In the genomic region with DNA sequence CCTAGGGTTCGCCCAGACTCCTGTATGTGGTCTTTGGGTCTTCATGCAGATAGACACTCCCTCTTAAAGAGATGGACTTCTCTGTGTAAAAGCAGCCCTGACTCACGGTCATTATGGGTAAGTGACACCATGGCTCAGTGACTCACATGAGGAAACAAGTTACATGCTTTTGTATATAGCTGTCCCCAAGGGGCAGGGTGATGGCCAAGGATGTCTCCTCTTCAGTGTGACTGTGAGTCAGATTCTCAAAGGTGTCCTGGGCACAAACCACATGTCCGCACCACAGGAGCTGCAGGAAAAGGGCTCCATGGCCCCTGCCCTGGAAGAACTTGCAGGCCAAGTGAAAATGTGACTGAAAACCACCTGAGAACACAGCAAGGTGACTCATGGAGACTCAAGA, we compare ENCODE assay signal across 22 cellular contexts.
DNase-seq lines count a peak whose midpoint lies in the region; ATAC-seq and TF ChIP-seq lines count a peak whose summit lies in the region.
"Had no signal": no experiment of that assay in that cellular context is flagged by ENCODE, and none has a peak within 500 bp of the region (broad histone marks: within the 10 kb centered on the region; RNA-seq: fewer than 3 reads in every experiment).

No MANE protein-coding gene starts in this region.

- no peak overlapping the region for H3K4me3 ChIP-seq in esophagus squamous epithelium
- no peak overlapping the region for H3K4me3 ChIP-seq in sigmoid colon
- H3K4me3 ChIP-seq: A549, heart left ventricle, prostate gland, thoracic aorta had no signal

- DNase-seq in H4 (ENCODE audit: low spot score) (peak; percentile 53), RWPE1 (ENCODE audit: low spot score) (no peak), esophagus squamous epithelium (lab: John Stamatoyannopoulos, UW) (no peak), posterior vena cava (ENCODE audit: low spot score) (peak; percentile 55), EL (no peak), HUDEP-2 (lab: John Stamatoyannopoulos, UW; ENCODE audit: unreplicated experiment in 76 of 76) (no peak), sigmoid colon (no peak)
- DNase-seq: activated CD4-positive, alpha-beta T cell treated with anti-CD3 and anti-CD28 coated beads, Interleukin-2, amount 10 ng/mL, durations not matched to agents 24 days and 14 days; activated naive CD4-positive, alpha-beta T cell treated with Interleukin-2 at 50 U/mL for 16 hours; activated T-cell treated with anti-CD3 and anti-CD28 coated beads, Interleukin-2, amount 50 U/mL, for 72 hours; foreskin fibroblast; heart left ventricle; IMR-90; NCI-H1105; NCI-H187 treated with DMSO at 0.1 percent for 48 hours; NCI-H526; stimulated activated naive CD8-positive, alpha-beta T cell treated with anti-CD3 and anti-CD28 coated beads, Interleukin-15, Interleukin-2, amounts not matched to agents 100 U/mL and 50 U/mL, for 24 hours had no signal

- 50 to 56% methylated on average over 2 to 3 of the region's 3 CpGs for WGBS in esophagus squamous epithelium, 2 donors
- WGBS in sigmoid colon, 2 donors, result 78 to 87% methylated on average over 3 of the region's 3 CpGs

- H3K4me1 ChIP-seq in esophagus squamous epithelium, result peaks cover 0 to 16% (median 8%) of the 10 kb centered on the region in 3 donors
- no peaks in the 10 kb centered on the region for H3K4me1 ChIP-seq in sigmoid colon
- H3K4me1 ChIP-seq: A549, heart left ventricle, prostate gland had no signal

- H3K36me3 ChIP-seq in esophagus squamous epithelium (no peaks in the 10 kb centered on the region), sigmoid colon (no peaks in the 10 kb centered on the region)
- H3K36me3 ChIP-seq: heart left ventricle, prostate gland, thoracic aorta had no signal

- H3K27ac ChIP-seq in RWPE1 (peak overlapping the region; percentile 91), esophagus squamous epithelium (peak overlapping the region in 3 of 4 donors; percentile 22 to 70 (median 51)), sigmoid colon (no peak overlapping the region)
- H3K27ac ChIP-seq: A549, heart left ventricle, prostate gland, thoracic aorta, VCaP had no signal

- H3K27me3 ChIP-seq in esophagus squamous epithelium (peaks cover 0 to 50% (median 0%) of the 10 kb centered on the region in 4 donors), sigmoid colon (peaks cover 0 to 17% (median 3%) of the 10 kb centered on the region in 3 donors)

- TF ChIP-seq POLR2A in esophagus squamous epithelium (IDR thresholded peaks at IDR 0.05) (no peak), sigmoid colon (IDR thresholded peaks at IDR 0.05) (no peak)

- intact Hi-C loops in esophagus squamous epithelium (cut with DNase I) (no loop called here), posterior vena cava (cut with DNase I) (no loop called here), sigmoid colon (cut with DNase I) (no loop called here)

- TF ChIP-seq CTCF in RWPE1 (conservative IDR thresholded peaks at IDR 0.05; ENCODE audit: low read depth) (no peak), esophagus squamous epithelium (IDR thresholded peaks at IDR 0.05) (no peak), sigmoid colon (IDR thresholded peaks at IDR 0.05) (no peak)

- no peak for TF ChIP-seq EP300 in sigmoid colon (IDR thresholded peaks at IDR 0.05)

- H3K9me3 ChIP-seq in esophagus squamous epithelium (peaks cover 0 to 5% (median 0%) of the 10 kb centered on the region in 3 donors), sigmoid colon (peaks cover 0 to 6% (median 0%) of the 10 kb centered on the region in 4 donors)
- H3K9me3 ChIP-seq: A549, prostate gland, thoracic aorta had no signal

- POLR2A ChIA-PET in RWPE1 (lab: Yijun Ruan, JAX; ENCODE audit: low non-redundant PET), result no interaction called here

- no peak for ATAC-seq in GM21528 (IDR thresholded peaks at IDR 0.05; ENCODE audit: low FRiP score, unreplicated experiment)
- ATAC-seq: A549; heart left ventricle; stimulated activated naive CD8-positive, alpha-beta T cell treated with anti-CD3 and anti-CD28 coated beads, Interleukin-15, Interleukin-2, amounts not matched to agents 100 U/mL and 50 U/mL, for 24 hours had no signal

- CTCF ChIA-PET in RWPE1 (lab: Yijun Ruan, JAX), result interaction anchor here (0.6 kb wide), 1 partner anchor 9 kb away, joined by 3 read pairs; no protein-coding TSS in a partner anchor

Comparison
In these comparisons a context has a peak if more than half of its experiments do, and no peak if none do; other contexts are left out.
1. DNase-seq: peak in H4 (single experiment) and posterior vena cava (single experiment); none in RWPE1 (single experiment), esophagus squamous epithelium (single experiment), EL (single experiment), HUDEP-2 (0 of 76) and sigmoid colon (single experiment).
2. H3K27ac ChIP-seq: peak in RWPE1 (single experiment) and esophagus squamous epithelium (3 of 4); none in sigmoid colon (0 of 4).